1 cellular context compared by ENCODE assay signal in genomic region chr17:43918026-43918389, GRCh38.
TF ChIP-seq lines count a peak whose summit lies in the region.

No MANE protein-coding gene starts in this region.

TF ChIP-seq in GM12878, 131 proteins besides CTCF, POLR2A, EP300 and RAD21:
- TF ChIP-seq BMI1 (IDR thresholded peaks at IDR 0.05; ENCODE audit: borderline replicate concordance) = no peak
- no peak for TF ChIP-seq SMC3 (IDR thresholded peaks at IDR 0.05; ENCODE audit: borderline replicate concordance, low read length)
- no peak for TF ChIP-seq JUNB (IDR thresholded peaks at IDR 0.05)
- no peak for TF ChIP-seq ZNF274 (IDR thresholded peaks at IDR 0.05; ENCODE audit: insufficient read depth, insufficient read length)
- TF ChIP-seq JUND (IDR thresholded peaks at IDR 0.05; ENCODE audit: low read depth, low read length) = no peak
- TF ChIP-seq IRF3 (IDR thresholded peaks at IDR 0.05) = no peak
- TF ChIP-seq SMARCA5 (IDR thresholded peaks at IDR 0.05) = no peak
- no peak for TF ChIP-seq MTA2 (IDR thresholded peaks at IDR 0.05; ENCODE audit: low read depth)
- TF ChIP-seq EZH2 (IDR thresholded peaks at IDR 0.05; ENCODE audit: borderline replicate concordance, control insufficient read depth, low read depth, low read length) = no peak
- TF ChIP-seq YBX1 (IDR thresholded peaks at IDR 0.05) = no peak
- TF ChIP-seq NFYA (IDR thresholded peaks at IDR 0.05; ENCODE audit: borderline replicate concordance, low read depth, low read length) = no peak
- TF ChIP-seq ATF2 (IDR thresholded peaks at IDR 0.05; ENCODE audit: low read length) = no peak
- TF ChIP-seq ZNF622 (IDR thresholded peaks at IDR 0.05) = no peak
- no peak for TF ChIP-seq E2F8 (IDR thresholded peaks at IDR 0.05; ENCODE audit: low read depth, partially characterized antibody)
- no peak for TF ChIP-seq FOS (IDR thresholded peaks at IDR 0.05; ENCODE audit: borderline replicate concordance, extremely low read depth, insufficient read length)
- TF ChIP-seq PAX5 (IDR thresholded peaks at IDR 0.05; ENCODE audit: borderline replicate concordance, low read depth, low read length) = no peak
